Comparison of ENCODE assay signal across 16 cellular contexts in the genomic region with DNA sequence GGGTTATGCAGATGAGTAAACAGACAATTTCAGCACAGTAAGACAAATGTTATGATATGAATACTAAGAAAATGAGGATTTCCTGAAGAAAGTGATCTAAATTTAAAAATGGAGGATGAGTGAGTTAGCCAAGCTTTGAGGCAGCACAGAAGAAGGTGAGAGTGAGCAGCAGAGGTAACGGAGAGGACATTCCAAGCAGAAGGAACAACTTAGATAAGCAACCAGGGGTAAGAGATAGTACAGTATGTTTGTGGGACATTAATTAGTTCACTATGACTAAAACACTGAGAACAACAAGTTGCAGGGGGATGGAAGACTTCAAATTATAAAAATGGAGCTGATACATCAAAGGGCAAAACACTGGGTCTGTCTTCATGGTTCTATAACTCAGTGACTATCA.
"Had no signal": no experiment of that assay in that cellular context is flagged by ENCODE, and none has a peak within 500 bp of the region (broad histone marks: within the 10 kb centered on the region; RNA-seq: fewer than 3 reads in every experiment).

No MANE protein-coding gene starts in this region.

- H3K4me3 ChIP-seq: breast epithelium, lower lobe of right lung, psoas muscle, right lobe of liver, stomach, uterus had no signal

- H3K4me1 ChIP-seq: breast epithelium, lower lobe of right lung, psoas muscle, right lobe of liver, uterus had no signal

- H3K4me3 Mint-ChIP-seq: activated naive CD8-positive, alpha-beta T cell treated with anti-CD3 and anti-CD28 coated beads, Interleukin-2, amount 10 ng/mL, durations not matched to agents 7 days and 5 days; natural killer cell; T-helper 1 cell treated with Interleukin-12 subunit alpha and Interleukin-12 subunit beta and Interleukin-4 antibody, amounts not matched to agents 30 μg/mL and 1 μg/mL, for 36 hours had no signal

- H3K27ac ChIP-seq: breast epithelium, lower lobe of right lung, psoas muscle, right lobe of liver, stomach, uterus had no signal

- H3K36me3 ChIP-seq: uterus had no signal

- ATAC-seq: activated T-helper 17 cell treated with anti-CD3 and anti-CD28 coated beads, Interleukin-2, amount 50 U/mL, for 72 hours; left cardiac atrium; lower lobe of right lung; natural killer cell; psoas muscle; right lobe of liver had no signal

- H3K9me3 Mint-ChIP-seq: activated naive CD8-positive, alpha-beta T cell treated with anti-CD3 and anti-CD28 coated beads, Interleukin-2, amount 10 ng/mL, durations not matched to agents 7 days and 5 days; activated T-helper 17 cell treated with anti-CD3 and anti-CD28 coated beads, Interleukin-2, amount 50 U/mL, for 72 hours; natural killer cell; T-helper 1 cell treated with Interleukin-12 subunit alpha and Interleukin-12 subunit beta and Interleukin-4 antibody, amounts not matched to agents 30 μg/mL and 1 μg/mL, for 36 hours had no signal

- H3K27me3 ChIP-seq: breast epithelium, right lobe of liver, stomach, uterus had no signal

- DNase-seq: activated CD4-positive, alpha-beta T cell treated with anti-CD3 and anti-CD28 coated beads, Interleukin-2, amount 50 U/mL, for 1 hour; activated naive CD8-positive, alpha-beta T cell treated with anti-CD3 and anti-CD28 coated beads, Interleukin-2, amount 10 ng/mL, durations not matched to agents 7 days and 5 days; aorta; glutamatergic neuron; left cardiac atrium; lower lobe of right lung; natural killer cell; occipital lobe; psoas muscle; right lobe of liver; SK-N-SH; stomach; uterus had no signal

- H3K9me3 ChIP-seq: breast epithelium, lower lobe of right lung, psoas muscle, right lobe of liver, SK-N-SH, stomach, uterus had no signal

- H3K9ac ChIP-seq: SK-N-SH had no signal

- H3K27me3 Mint-ChIP-seq: activated naive CD8-positive, alpha-beta T cell treated with anti-CD3 and anti-CD28 coated beads, Interleukin-2, amount 10 ng/mL, durations not matched to agents 7 days and 5 days; activated T-helper 17 cell treated with anti-CD3 and anti-CD28 coated beads, Interleukin-2, amount 50 U/mL, for 72 hours had no signal

- H3K27ac Mint-ChIP-seq: activated naive CD8-positive, alpha-beta T cell treated with anti-CD3 and anti-CD28 coated beads, Interleukin-2, amount 10 ng/mL, durations not matched to agents 7 days and 5 days had no signal
